In genomic region chr14:99258341-99258781, GRCh38 we compare ENCODE assay signal across 16 cellular contexts. TPM values are rescaled to one million over a fixed set of nuclear protein-coding genes. Genes with fewer than 3 reads are reported as not detected.
DNase-seq lines count a peak whose midpoint lies in the region; ATAC-seq, FAIRE-seq and TF ChIP-seq lines count a peak whose summit lies in the region.
"Had no signal": no experiment of that assay in that cellular context is flagged by ENCODE, and none has a peak within 500 bp of the region (broad histone marks: within the 10 kb centered on the region; RNA-seq: fewer than 3 reads in every experiment).

No MANE protein-coding gene starts in this region.

- H3K27me3 ChIP-seq in left lung = peaks cover 3 to 89% of the 10 kb centered on the region in 2 donors
- peaks cover 35% of the 10 kb centered on the region for H3K27me3 ChIP-seq in upper lobe of right lung

- H3K36me3 ChIP-seq in left lung (no peaks in the 10 kb centered on the region), upper lobe of right lung (no peaks in the 10 kb centered on the region), kidney (ENCODE audit: control insufficient read depth in 1 of 2, insufficient read depth in 2 of 2, low read length in 2 of 2) (no peaks in the 10 kb centered on the region)
- H3K36me3 ChIP-seq: HAP-1, neutrophil had no signal

- peak; percentile 63 for DNase-seq in activated effector memory CD4-positive, alpha-beta T cell treated with anti-CD3 and anti-CD28 coated beads, Interleukin-2, amount 50 U/mL, for 16 hours
- DNase-seq in activated effector memory CD4-positive, alpha-beta T cell treated with Interleukin-2 at 50 U/mL for 16 hours = no peak
- no peak for DNase-seq in activated naive CD4-positive, alpha-beta T cell treated with anti-CD3 and anti-CD28 coated beads, Interleukin-2, amount 50 U/mL, for 72 hours (ENCODE audit: low spot score in 2 of 2)
- DNase-seq in left lung (no peak), upper lobe of right lung (no peak), kidney (no peak)
- DNase-seq in effector CD4-positive, alpha-beta T cell = no peak
- DNase-seq: cortex of kidney; NCI-H1105 treated with DMSO at 0.1 percent for 48 hours; NCI-H510A treated with DMSO at 0.1 percent for 48 hours; RPMI8226; stimulated activated CD4-positive, alpha-beta T cell treated with anti-CD3 and anti-CD28 coated beads, Interleukin-12 subunit alpha, Interleukin-12 subunit beta, amount 100 ng/mL, for 4 hours had no signal

- intact Hi-C loops in left lung (cut with DNase I) = no loop called here
- intact Hi-C loops in upper lobe of right lung (cut with DNase I) = no loop called here
- intact Hi-C loops in kidney (cut with DNase I) = no loop called here

- H3K4me3 ChIP-seq in left lung = no peak overlapping the region
- peak overlapping the region; percentile 10 for H3K4me3 ChIP-seq in upper lobe of right lung
- no peak overlapping the region for H3K4me3 ChIP-seq in kidney (ENCODE audit: low read length in 2 of 2)
- H3K4me3 ChIP-seq: HAP-1 had no signal

- H3K27ac ChIP-seq in left lung = no peak overlapping the region
- no peak overlapping the region for H3K27ac ChIP-seq in upper lobe of right lung
- H3K27ac ChIP-seq in kidney (ENCODE audit: low read depth in 2 of 2, low read length in 2 of 2) = no peak overlapping the region
- H3K27ac ChIP-seq: neutrophil had no signal

- no peaks in the 10 kb centered on the region for H3K9me3 Mint-ChIP-seq in activated naive CD4-positive, alpha-beta T cell treated with anti-CD3 and anti-CD28 coated beads, Interleukin-2, amount 50 U/mL, for 72 hours

- no peak for ATAC-seq in activated naive CD4-positive, alpha-beta T cell treated with anti-CD3 and anti-CD28 coated beads, Interleukin-2, amount 50 U/mL, for 72 hours
- ATAC-seq in left lung (peak; percentile 41), upper lobe of right lung (no peak), HG03280 (IDR thresholded peaks at IDR 0.05; ENCODE audit: unreplicated experiment) (no peak)

- no peak for FAIRE-seq in kidney (lab: Jason Lieb, UNC)
- FAIRE-seq: frontal cortex had no signal

- H3K36me3 Mint-ChIP-seq in activated naive CD4-positive, alpha-beta T cell treated with anti-CD3 and anti-CD28 coated beads, Interleukin-2, amount 50 U/mL, for 72 hours = peaks cover 44 to 89% of the 10 kb centered on the region in 2 donors

- TF ChIP-seq CTCF in left lung (IDR thresholded peaks at IDR 0.05) (no peak), upper lobe of right lung (IDR thresholded peaks at IDR 0.05) (no peak), kidney (IDR thresholded peaks at IDR 0.05; ENCODE audit: borderline replicate concordance, extremely low read depth, insufficient read depth) (no peak)

- no peaks in the 10 kb centered on the region for H3K9me3 ChIP-seq in left lung
- no peaks in the 10 kb centered on the region for H3K9me3 ChIP-seq in upper lobe of right lung
- H3K9me3 ChIP-seq in kidney (ENCODE audit: control insufficient read depth in 1 of 2, low read length in 2 of 2) = no peaks in the 10 kb centered on the region
- H3K9me3 ChIP-seq: HAP-1, neutrophil had no signal

- no peaks in the 10 kb centered on the region for H3K4me1 ChIP-seq in left lung
- H3K4me1 ChIP-seq in upper lobe of right lung = no peaks in the 10 kb centered on the region
- no peaks in the 10 kb centered on the region for H3K4me1 ChIP-seq in kidney (ENCODE audit: control insufficient read depth in 1 of 2, insufficient read depth in 1 of 2, low read depth in 1 of 2, low read length in 2 of 2)

- H3K27ac Mint-ChIP-seq in activated naive CD4-positive, alpha-beta T cell treated with anti-CD3 and anti-CD28 coated beads, Interleukin-2, amount 50 U/mL, for 72 hours = peak overlapping the region; percentile 88 to 91

- no peak overlapping the region for H3K9ac ChIP-seq in kidney (ENCODE audit: low read length in 2 of 2)

RNA-seq across cellular contexts. Expression of gene BCL11B, which starts 13.6 kb away (rescaled TPM):
- total RNA-seq in activated naive CD4-positive, alpha-beta T cell treated with anti-CD3 and anti-CD28 coated beads, Interleukin-2, amount 50 U/mL, for 72 hours = 10 to 100 TPM; 57.8 to 65.7 TPM
- 1 to 10 TPM; 1.4 to 2.4 TPM for total RNA-seq in left lung
- 2.4 TPM for total RNA-seq in upper lobe of right lung
- total RNA-seq in kidney = 3.3 TPM
- 0.13 TPM for polyA plus RNA-seq in kidney (ENCODE audit: insufficient read depth, low read depth, low replicate concordance)

Comparison
In these comparisons a context has a peak if more than half of its experiments do, and no peak if none do; other contexts are left out.
1. RNA of gene BCL11B, which starts 13.6 kb away (total RNA-seq): 57.8 to 65.7 TPM in activated naive CD4-positive, alpha-beta T cell treated with anti-CD3 and anti-CD28 coated beads, Interleukin-2, amount 50 U/mL, for 72 hours; 3.3 TPM in kidney (single experiment), 1.4 to 2.4 TPM in left lung and 2.4 TPM in upper lobe of right lung (single experiment); every median in the first group is over 10 times any median in the second.